Comparison of ENCODE assay signal across 8 cellular contexts in the genomic region with DNA sequence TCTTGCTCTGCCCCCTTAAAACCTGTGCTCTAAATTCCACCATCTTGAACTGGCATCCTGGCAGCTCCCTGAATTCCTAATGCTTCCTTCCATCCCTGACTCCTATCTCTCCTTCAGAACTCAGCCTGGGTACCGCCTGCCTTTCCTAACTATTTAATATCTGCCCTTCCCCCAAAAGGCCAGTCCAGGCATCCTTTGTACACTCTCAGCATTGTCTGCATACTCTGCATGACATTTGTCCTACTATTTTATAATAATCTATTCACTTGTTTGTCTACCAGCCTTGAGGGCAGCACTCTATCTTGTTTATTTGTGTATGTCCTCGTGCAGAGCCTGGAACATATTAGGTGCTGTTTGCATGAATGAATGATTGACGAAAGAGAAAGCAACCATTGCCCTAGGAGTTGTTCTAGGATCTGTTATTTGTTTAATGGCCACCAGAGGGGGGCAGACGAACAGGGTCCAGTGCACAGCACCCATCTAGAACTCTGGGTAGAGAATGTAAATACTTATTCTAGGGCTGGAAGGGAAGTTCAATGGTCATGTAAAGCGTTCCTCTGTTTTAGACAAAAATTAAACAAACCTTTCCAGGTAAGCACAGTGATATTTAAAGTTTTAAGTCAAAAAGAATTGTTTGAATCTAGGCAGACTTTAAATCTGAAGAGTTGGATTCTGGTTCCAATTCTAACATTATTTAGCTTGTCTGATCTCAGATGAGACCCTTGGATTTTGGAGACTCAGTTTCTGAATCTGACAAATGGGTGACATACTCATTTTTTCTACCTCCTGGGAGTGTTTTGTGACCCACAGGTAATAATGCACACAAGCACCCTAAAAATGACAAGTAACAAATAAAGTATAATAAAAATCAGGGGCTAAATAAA.
DNase-seq lines count a peak whose midpoint lies in the region; ATAC-seq and TF ChIP-seq lines count a peak whose summit lies in the region.

No MANE protein-coding gene starts in this region.

- H3K36me3 ChIP-seq in OCI-LY7 (ENCODE audit: insufficient read depth, low read length) (no peaks in the 10 kb centered on the region), psoas muscle (ENCODE audit: insufficient read depth in 1 of 2, low read depth in 1 of 2) (no peaks in the 10 kb centered on the region)

- CTCF ChIA-PET in OCI-LY7 (lab: Charles Lee; ENCODE audit: unreplicated experiment): no interaction called here

- POLR2A ChIA-PET in OCI-LY7 (lab: Charles Lee): no interaction called here

- DNase-seq in ELF-1 (ENCODE audit: low read depth, low spot score) (peak; percentile 41), OCI-LY7 (ENCODE audit: low spot score) (peak; percentile 62), head of caudate nucleus (peak in 40 of 42 donors; percentile 17 to 89 (median 64)), psoas muscle (no peak), NCI-H1436 (lab: John Stamatoyannopoulos, UW) (no peak)
- peak; percentile 28 for DNase-seq in activated naive CD4-positive, alpha-beta T cell treated with anti-CD3 and anti-CD28 coated beads, Interleukin-2, amount 50 U/mL, for 16 hours

- no peaks in the 10 kb centered on the region for H3K9me2 ChIP-seq in OCI-LY7 (ENCODE audit: insufficient read depth, low read length)

- H3K27me3 ChIP-seq in psoas muscle (ENCODE audit: insufficient read depth in 3 of 3, low read length in 2 of 3): no peaks in the 10 kb centered on the region

- no TSS peak for BruUV-seq in OCI-LY7 (replicated peaks; lab: Mats Ljungman, UMichigan)

- peak overlapping the region; percentile 52 for H3K4me2 ChIP-seq in OCI-LY7 (ENCODE audit: low read length)

- no peak overlapping the region for H3K27ac ChIP-seq in OCI-LY7 (ENCODE audit: low read depth, low read length, poor library complexity, severe bottlenecking)
- H3K27ac ChIP-seq in psoas muscle: peak overlapping the region; percentile 12

- whole genome bisulfite sequencing in psoas muscle, 3 donors: 10 to 13% (median 12%) methylated on average over 5 of the region's 5 CpGs

- no peaks in the 10 kb centered on the region for H3K79me2 ChIP-seq in OCI-LY7 (ENCODE audit: insufficient read depth, low read depth, low read length)

- H3K4me3 ChIP-seq in OCI-LY7 (ENCODE audit: low read depth, low read length, poor library complexity, severe bottlenecking) (peak overlapping the region; percentile 31), psoas muscle (peak overlapping the region; percentile 43)

- TF ChIP-seq CTCF in OCI-LY7 (conservative IDR thresholded peaks at IDR 0.05; ENCODE audit: low read length) (peak; percentile 91), psoas muscle (IDR thresholded peaks at IDR 0.05) (peak; percentile 89)

- H3K9me3 ChIP-seq in OCI-LY7 (ENCODE audit: low read length): no peaks in the 10 kb centered on the region
- H3K9me3 ChIP-seq in psoas muscle: no peaks in the 10 kb centered on the region

- H3K4me1 ChIP-seq in OCI-LY7 (ENCODE audit: insufficient read depth, low read length, poor library complexity, severe bottlenecking) (no peaks in the 10 kb centered on the region), psoas muscle (peaks cover 28% of the 10 kb centered on the region)

- H4K20me1 ChIP-seq in OCI-LY7 (ENCODE audit: insufficient read depth, low read length): no peaks in the 10 kb centered on the region

- H2AFZ ChIP-seq in OCI-LY7 (ENCODE audit: low read length): no peak overlapping the region

- ATAC-seq in GM19468 (IDR thresholded peaks at IDR 0.05; ENCODE audit: extremely low read depth, unreplicated experiment) (peak; percentile 65), HG03520 (IDR thresholded peaks at IDR 0.05; ENCODE audit: unreplicated experiment) (peak; percentile 97), psoas muscle (peak; percentile 88 to 94 (median 94))

- intact Hi-C loops in OCI-LY7 (cut with micrococcal nuclease; ENCODE audit: unreplicated experiment): loop anchor here (1.0 to 10.0 kb wide), 5 partner anchors 130 to 502 kb away; no protein-coding TSS in a partner anchor
- intact Hi-C loops in head of caudate nucleus (cut with DNase I): loop anchor here (2.0 to 5.0 kb wide), 2 partner anchors 130 to 199 kb away; no protein-coding TSS in a partner anchor
- intact Hi-C loops in psoas muscle (cut with DNase I): loop anchor here (1.0 to 10.0 kb wide), 4 partner anchors 130 to 224 kb away; no protein-coding TSS in a partner anchor

Comparison
In these comparisons a context has a peak if more than half of its experiments do, and no peak if none do; other contexts are left out.
1. DNase-seq: peak in ELF-1 (single experiment), OCI-LY7 (single experiment), activated naive CD4-positive, alpha-beta T cell treated with anti-CD3 and anti-CD28 coated beads, Interleukin-2, amount 50 U/mL, for 16 hours (single experiment) and head of caudate nucleus (40 of 42); none in psoas muscle (0 of 2) and NCI-H1436 (single experiment).
2. Peak in every context shown above with its lines, with median percentiles within 50 percentile points of each other: ATAC-seq.